8 cellular contexts compared by ENCODE assay signal in genomic region chr2:127416486-127417001, GRCh38. TPM values are rescaled to one million over a fixed set of nuclear protein-coding genes. Genes with fewer than 3 reads are reported as not detected.
DNase-seq lines count a peak whose midpoint lies in the region; ATAC-seq and TF ChIP-seq lines count a peak whose summit lies in the region.

No MANE protein-coding gene starts in this region.

- CTCF ChIA-PET in A673 (lab: Charles Lee): no interaction called here

- H3K9me3 ChIP-seq in NT2/D1 (ENCODE audit: insufficient read depth, low read length) (peaks cover 17% of the 10 kb centered on the region), right cardiac atrium (ENCODE audit: control insufficient read depth, low read length) (no peaks in the 10 kb centered on the region), A673 (ENCODE audit: low read depth, low read length, poor library complexity, severe bottlenecking) (peaks cover 8% of the 10 kb centered on the region), tibial artery (no peaks in the 10 kb centered on the region)

- POLR2A ChIA-PET in A673 (lab: Charles Lee; ENCODE audit: low non-redundant PET): no interaction called here

- DNase-seq in activated CD4-positive, alpha-beta T cell treated with anti-CD3 and anti-CD28 coated beads, Interleukin-2, amount 10 ng/mL, durations not matched to agents 24 days and 14 days: peak; percentile 63
- no peak for DNase-seq in activated CD4-positive, alpha-beta T cell treated with anti-CD3 and anti-CD28 coated beads for 1 hour
- no peak for DNase-seq in NT2/D1 (ENCODE audit: low read depth, low spot score)
- no peak for DNase-seq in right cardiac atrium
- DNase-seq in stimulated activated naive CD8-positive, alpha-beta T cell treated with anti-CD3 and anti-CD28 coated beads, Interleukin-15, amount 100 ng/mL, for 72 hours: no peak
- no peak for DNase-seq in A673 (ENCODE audit: low spot score)
- DNase-seq in GM13977 (ENCODE audit: low spot score): no peak
- DNase-seq in tibial artery: no peak

- H3K9ac ChIP-seq in NT2/D1 (ENCODE audit: insufficient read length, low read depth): peak overlapping the region; percentile 21

- peaks cover 33% of the 10 kb centered on the region for H3K27me3 Mint-ChIP-seq in activated CD4-positive, alpha-beta T cell treated with anti-CD3 and anti-CD28 coated beads, Interleukin-2, amount 10 ng/mL, durations not matched to agents 24 days and 14 days
- peaks cover 33% of the 10 kb centered on the region for H3K27me3 Mint-ChIP-seq in stimulated activated naive CD8-positive, alpha-beta T cell treated with anti-CD3 and anti-CD28 coated beads, Interleukin-15, amount 100 ng/mL, for 72 hours

- peaks cover 24% of the 10 kb centered on the region for H3K4me1 Mint-ChIP-seq in activated CD4-positive, alpha-beta T cell treated with anti-CD3 and anti-CD28 coated beads, Interleukin-2, amount 10 ng/mL, durations not matched to agents 24 days and 14 days
- peaks cover 30% of the 10 kb centered on the region for H3K4me1 Mint-ChIP-seq in stimulated activated naive CD8-positive, alpha-beta T cell treated with anti-CD3 and anti-CD28 coated beads, Interleukin-15, amount 100 ng/mL, for 72 hours

- in situ Hi-C loops in GM13977 (cut with MboI; ENCODE audit: low pct_unique_long_range_greater_than_20kb, low sequenced_read_pairs, unreplicated experiment): no loop called here

- intact Hi-C loops in activated CD4-positive, alpha-beta T cell treated with anti-CD3 and anti-CD28 coated beads, Interleukin-2, amount 10 ng/mL, durations not matched to agents 24 days and 14 days (cut with micrococcal nuclease): loop anchor here (2.0 to 10.0 kb wide), 2 partner anchors 62 to 332 kb away; no protein-coding TSS in a partner anchor
- intact Hi-C loops in right cardiac atrium (cut with DNase I): loop anchor here in 2 of 4 donors (10.0 kb wide), 2 partner anchors 52 to 72 kb away; no protein-coding TSS in a partner anchor
- intact Hi-C loops in A673 (cut with micrococcal nuclease; ENCODE audit: unreplicated experiment): no loop called here
- intact Hi-C loops in tibial artery (cut with DNase I; ENCODE audit: low total_unique reads): loop anchor here (5.0 kb wide), 1 partner anchor 44 kb away; no protein-coding TSS in a partner anchor

- H3K36me3 Mint-ChIP-seq in activated CD4-positive, alpha-beta T cell treated with anti-CD3 and anti-CD28 coated beads, Interleukin-2, amount 10 ng/mL, durations not matched to agents 24 days and 14 days (ENCODE audit: low read depth): no peaks in the 10 kb centered on the region

- no TSS peak for BruUV-seq in A673 (replicated peaks; lab: Mats Ljungman, UMichigan)

- H3K4me3 Mint-ChIP-seq in activated CD4-positive, alpha-beta T cell treated with anti-CD3 and anti-CD28 coated beads, Interleukin-2, amount 10 ng/mL, durations not matched to agents 24 days and 14 days: peak overlapping the region; percentile 81
- peak overlapping the region; percentile 81 to 90 for H3K4me3 Mint-ChIP-seq in stimulated activated naive CD8-positive, alpha-beta T cell treated with anti-CD3 and anti-CD28 coated beads, Interleukin-15, amount 100 ng/mL, for 72 hours

- ATAC-seq in right cardiac atrium: no peak
- peak; percentile 26 for ATAC-seq in stimulated activated naive CD8-positive, alpha-beta T cell treated with anti-CD3 and anti-CD28 coated beads, Interleukin-15, amount 100 ng/mL, for 72 hours

- H3K4me1 ChIP-seq in NT2/D1 (ENCODE audit: insufficient read depth, insufficient read length) (peaks cover 5% of the 10 kb centered on the region), right cardiac atrium (ENCODE audit: control insufficient read depth, insufficient read depth, low read length) (no peaks in the 10 kb centered on the region), A673 (ENCODE audit: insufficient read depth, low read length, poor library complexity, severe bottlenecking) (peaks cover 30% of the 10 kb centered on the region), tibial artery (peaks cover 0 to 65% (median 42%) of the 10 kb centered on the region in 4 donors)

- H3K36me3 ChIP-seq in NT2/D1 (ENCODE audit: insufficient read depth, insufficient read length, low read length) (no peaks in the 10 kb centered on the region), A673 (ENCODE audit: insufficient read depth, low read length, poor library complexity, severe bottlenecking) (no peaks in the 10 kb centered on the region), tibial artery (no peaks in the 10 kb centered on the region)

- TF ChIP-seq CTCF in A673 (conservative IDR thresholded peaks at IDR 0.05; ENCODE audit: low read depth, low read length) (no peak), GM13977 (IDR thresholded peaks at IDR 0.05; ENCODE audit: extremely low read depth, insufficient read depth, missing control alignments) (no peak), tibial artery (IDR thresholded peaks at IDR 0.05) (no peak)

- H3K9me3 Mint-ChIP-seq in activated CD4-positive, alpha-beta T cell treated with anti-CD3 and anti-CD28 coated beads, Interleukin-2, amount 10 ng/mL, durations not matched to agents 24 days and 14 days: peaks cover 3% of the 10 kb centered on the region
- H3K9me3 Mint-ChIP-seq in stimulated activated naive CD8-positive, alpha-beta T cell treated with anti-CD3 and anti-CD28 coated beads, Interleukin-15, amount 100 ng/mL, for 72 hours: peaks cover 0 to 10% of the 10 kb centered on the region in 2 donors

- 26% methylated on average over 6 of the region's 6 CpGs for WGBS in right cardiac atrium

- peak overlapping the region; percentile 49 for H3K27ac Mint-ChIP-seq in activated CD4-positive, alpha-beta T cell treated with anti-CD3 and anti-CD28 coated beads, Interleukin-2, amount 10 ng/mL, durations not matched to agents 24 days and 14 days
- H3K27ac Mint-ChIP-seq in stimulated activated naive CD8-positive, alpha-beta T cell treated with anti-CD3 and anti-CD28 coated beads, Interleukin-15, amount 100 ng/mL, for 72 hours: peak overlapping the region in 1 of 2 donors; percentile 52

- H3K27me3 ChIP-seq in NT2/D1 (ENCODE audit: insufficient read depth, insufficient read length): peaks cover 59% of the 10 kb centered on the region
- H3K27me3 ChIP-seq in right cardiac atrium (ENCODE audit: control insufficient read depth, insufficient read depth): no peaks in the 10 kb centered on the region
- H3K27me3 ChIP-seq in A673 (replicated peaks; ENCODE audit: insufficient read depth, low read depth, low read length, poor library complexity): no peaks in the 10 kb centered on the region
- H3K27me3 ChIP-seq in tibial artery: peaks cover 0 to 2% of the 10 kb centered on the region in 2 donors

- H3K4me3 ChIP-seq in NT2/D1 (ENCODE audit: insufficient read length, low read depth) (peak overlapping the region; percentile 22), right cardiac atrium (ENCODE audit: low read length) (peak overlapping the region; percentile 34), A673 (ENCODE audit: low read depth, low read length, poor library complexity, severe bottlenecking) (no peak overlapping the region), tibial artery (peak overlapping the region in 1 of 2 donors; percentile 42)

- H3K27ac ChIP-seq in right cardiac atrium (ENCODE audit: low read length): no peak overlapping the region
- H3K27ac ChIP-seq in A673 (ENCODE audit: low read depth, low read length, poor library complexity, severe bottlenecking): no peak overlapping the region
- no peak overlapping the region for H3K27ac ChIP-seq in tibial artery

RNA-seq across cellular contexts. Expression of gene PROC, which starts 1.7 kb away (rescaled TPM):
- total RNA-seq in activated CD4-positive, alpha-beta T cell treated with anti-CD3 and anti-CD28 coated beads, Interleukin-2, amount 10 ng/mL, durations not matched to agents 24 days and 14 days: 0.12 TPM in 1 of 2 replicates, not detected in the other
- total RNA-seq in right cardiac atrium: not detected
- polyA plus RNA-seq in right cardiac atrium: 0.18 TPM
- 0.37 TPM in 1 of 2 replicates, not detected in the other for total RNA-seq in A673 (2021)

RNA-seq across cellular contexts. Expression of gene MAP3K2, which starts 28.8 kb away (rescaled TPM):
- 53.7 and 57.5 TPM in 2 replicates for total RNA-seq in activated CD4-positive, alpha-beta T cell treated with anti-CD3 and anti-CD28 coated beads, Interleukin-2, amount 10 ng/mL, durations not matched to agents 24 days and 14 days
- total RNA-seq in right cardiac atrium: 10 to 100 TPM; 25.9 to 34.3 (median 32.1) TPM
- polyA plus RNA-seq in right cardiac atrium: 4.3 TPM
- 54.8 and 55.1 TPM in 2 replicates for total RNA-seq in A673 (2021)
